Comparison of ENCODE assay signal across 18 cellular contexts in the genomic region with DNA sequence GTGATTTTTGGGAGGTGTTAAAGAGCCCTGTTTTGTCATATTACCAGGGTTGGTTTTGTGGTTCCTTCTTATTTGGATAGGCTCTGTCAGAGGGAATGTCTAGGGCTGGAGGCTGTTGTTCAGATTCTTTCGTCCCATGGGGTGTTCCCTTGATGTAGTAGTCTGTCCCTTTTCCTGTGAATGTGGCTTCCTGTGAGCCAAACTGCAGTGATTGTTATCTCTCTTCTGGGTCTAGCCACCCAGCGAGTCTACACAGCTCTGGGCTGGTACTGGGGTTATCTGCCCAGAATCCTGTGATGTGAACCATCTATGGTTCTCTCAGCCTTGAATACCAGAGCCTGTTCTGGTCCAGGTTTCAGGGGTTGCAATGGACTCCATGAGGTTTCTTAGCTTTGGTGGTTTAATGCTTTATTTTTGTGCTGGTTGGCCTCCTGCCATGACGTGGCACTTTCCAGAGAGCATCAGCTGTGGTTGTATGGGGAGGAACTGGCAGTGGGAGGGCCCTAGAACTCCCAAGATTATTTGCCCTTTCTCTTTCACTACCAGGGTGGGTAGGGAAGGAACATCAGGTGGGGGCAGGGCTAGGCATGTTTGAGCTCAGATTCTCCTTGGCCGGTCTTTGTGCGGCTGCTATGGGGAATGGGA.
DNase-seq lines count a peak whose midpoint lies in the region; FAIRE-seq and TF ChIP-seq lines count a peak whose summit lies in the region.
"Had no signal": no experiment of that assay in that cellular context is flagged by ENCODE, and none has a peak within 500 bp of the region (broad histone marks: within the 10 kb centered on the region; RNA-seq: fewer than 3 reads in every experiment).

No MANE protein-coding gene starts in this region.

- no peak overlapping the region for H3K9ac ChIP-seq in astrocyte (ENCODE audit: low read length)
- H3K9ac ChIP-seq in neuronal stem cell (ENCODE audit: low read depth, low read length, poor library complexity) = no peak overlapping the region

- peak overlapping the region; percentile 43 for H3K27ac Mint-ChIP-seq in astrocyte (ENCODE audit: unreplicated experiment)
- H3K27ac Mint-ChIP-seq: B cell, GM23338, T-cell had no signal

- H3K4me3 ChIP-seq in astrocyte (ENCODE audit: insufficient read depth, low read depth, low read length) (no peak overlapping the region), neuronal stem cell (ENCODE audit: low read length in 2 of 2) (no peak overlapping the region)
- H3K4me3 ChIP-seq: GM23338, SK-N-MC had no signal

- H3K4me1 ChIP-seq in astrocyte (ENCODE audit: insufficient read depth, low read length) (no peaks in the 10 kb centered on the region), neuronal stem cell (ENCODE audit: control insufficient read depth in 2 of 2, insufficient read depth in 1 of 2, low read depth in 1 of 2, low read length in 2 of 2) (no peaks in the 10 kb centered on the region)

- H2BK15ac ChIP-seq in neuronal stem cell (ENCODE audit: low read length) = no peak overlapping the region

- peaks cover 7% of the 10 kb centered on the region for H3K4me1 Mint-ChIP-seq in astrocyte (ENCODE audit: low read depth, unreplicated experiment)
- H3K4me1 Mint-ChIP-seq: B cell; CD4-positive, alpha-beta memory T cell; GM23338; T-cell had no signal

- H2AFZ ChIP-seq in astrocyte (ENCODE audit: low read depth, low read length) (no peak overlapping the region), neuronal stem cell (ENCODE audit: low read length) (no peak overlapping the region)
- H2AFZ ChIP-seq: GM23338 had no signal

- no CpG with 5 or more reads among the region's 5 CpGs for WGBS in neuronal stem cell (ENCODE audit: extremely low coverage in 2 of 2, insufficient read length in 2 of 2, insufficient replicate concordance in 1 of 2), 2 donors

- no peaks in the 10 kb centered on the region for H3K9me3 ChIP-seq in astrocyte (ENCODE audit: insufficient read depth, low read depth, low read length)
- H3K9me3 ChIP-seq in neuronal stem cell (replicated peaks in 1 of 2; ENCODE audit: control insufficient read depth in 2 of 2, insufficient read depth in 1 of 2, low read depth in 1 of 2, low read length in 2 of 2) = peaks cover 2 to 4% of the 10 kb centered on the region in 2 donors

- H4K91ac ChIP-seq in neuronal stem cell (ENCODE audit: low read depth, low read length, poor library complexity) = no peak overlapping the region

- H3K18ac ChIP-seq in neuronal stem cell (ENCODE audit: low read length) = no peak overlapping the region

- H3K4me2 ChIP-seq in astrocyte (ENCODE audit: low read length) (no peak overlapping the region), neuronal stem cell (ENCODE audit: insufficient read depth, low read length, poor library complexity, severe bottlenecking) (no peak overlapping the region)
- H3K4me2 ChIP-seq: GM23338 had no signal

- peak overlapping the region; percentile 5 for H2AK5ac ChIP-seq in neuronal stem cell (ENCODE audit: low read depth, low read length)

- H3K36me3 ChIP-seq in astrocyte (ENCODE audit: insufficient read depth, low read length) (no peaks in the 10 kb centered on the region), neuronal stem cell (replicated peaks in 1 of 2; ENCODE audit: control insufficient read depth in 2 of 2, insufficient read depth in 2 of 2, low read length in 2 of 2) (no peaks in the 10 kb centered on the region)

- H3K14ac ChIP-seq in neuronal stem cell (ENCODE audit: low read length) = no peak overlapping the region

- no peak overlapping the region for H3K23ac ChIP-seq in neuronal stem cell (ENCODE audit: low read depth, low read length, poor library complexity)

- H3K36me3 Mint-ChIP-seq in astrocyte (ENCODE audit: low read depth, unreplicated experiment) = no peaks in the 10 kb centered on the region
- H3K36me3 Mint-ChIP-seq: CD4-positive, alpha-beta memory T cell; T-cell had no signal

- no peaks in the 10 kb centered on the region for H3K27me3 Mint-ChIP-seq in astrocyte (ENCODE audit: low read depth, unreplicated experiment)
- H3K27me3 Mint-ChIP-seq: B cell; CD4-positive, alpha-beta memory T cell had no signal

- H3K79me1 ChIP-seq in neuronal stem cell (ENCODE audit: low read depth, low read length) = no peaks in the 10 kb centered on the region

- TF ChIP-seq CTCF in astrocyte (IDR thresholded peaks at IDR 0.05; ENCODE audit: insufficient read depth, low read depth, low read length) = no peak

- H3K4me3 Mint-ChIP-seq in astrocyte (ENCODE audit: unreplicated experiment) = no peak overlapping the region
- H3K4me3 Mint-ChIP-seq: B cell; CD4-positive, alpha-beta memory T cell; GM23338; T-cell had no signal

- no peak overlapping the region for H3K4ac ChIP-seq in neuronal stem cell (ENCODE audit: low read length)

- H2BK5ac ChIP-seq in neuronal stem cell (ENCODE audit: low read length) = no peak overlapping the region

- peaks cover 17% of the 10 kb centered on the region for H3K9me3 Mint-ChIP-seq in astrocyte (ENCODE audit: unreplicated experiment)

- no peaks in the 10 kb centered on the region for H3K79me2 ChIP-seq in astrocyte (ENCODE audit: insufficient read depth, low read length)

- no peak for FAIRE-seq in astrocyte (lab: Jason Lieb, UNC)
- FAIRE-seq: G401.6, GM12891, GM18507 had no signal

- H2BK12ac ChIP-seq in neuronal stem cell (ENCODE audit: low read length) = no peak overlapping the region

- no peak overlapping the region for H3K27ac ChIP-seq in astrocyte (ENCODE audit: low read depth, low read length)
- no peak overlapping the region for H3K27ac ChIP-seq in neuronal stem cell (replicated peaks; ENCODE audit: low read length)
- H3K27ac ChIP-seq: SK-N-MC had no signal

- DNase-seq in ELF-1 (ENCODE audit: low read depth, low spot score) = peak; percentile 24
- peak; percentile 29 for DNase-seq in M059J (ENCODE audit: low read depth)
- no peak for DNase-seq in astrocyte (ENCODE audit: low read depth)
- no peak for DNase-seq in neuronal stem cell (ENCODE audit: low spot score)
- no peak for DNase-seq in effector CD8-positive, alpha-beta T cell (lab: John Stamatoyannopoulos, UW)
- no peak for DNase-seq in putamen (ENCODE audit: low spot score)
- DNase-seq in NCI-H1092 (lab: John Stamatoyannopoulos, UW) = no peak
- DNase-seq: CD4-positive, alpha-beta memory T cell; NCI-H1436; NCI-H2029 treated with DMSO at 0.1 percent for 48 hours; NCI-H774; T-cell had no signal

- no peak overlapping the region for H2BK120ac ChIP-seq in neuronal stem cell (ENCODE audit: low read depth, low read length)

- H3K27me3 ChIP-seq in astrocyte (ENCODE audit: insufficient read depth, low read length) (no peaks in the 10 kb centered on the region), neuronal stem cell (ENCODE audit: control insufficient read depth in 3 of 3, insufficient read depth in 3 of 3, low read depth in 1 of 3, low read length in 3 of 3) (no peaks in the 10 kb centered on the region)

- H4K20me1 ChIP-seq in astrocyte (ENCODE audit: insufficient read depth, low read length) = no peaks in the 10 kb centered on the region

- H4K8ac ChIP-seq in neuronal stem cell (ENCODE audit: low read depth, low read length) = no peak overlapping the region

Comparison
In these comparisons a context has a peak if more than half of its experiments do, and no peak if none do; other contexts are left out.
1. DNase-seq: peak in ELF-1 (single experiment) and M059J (single experiment); none in astrocyte (single experiment), neuronal stem cell (single experiment), effector CD8-positive, alpha-beta T cell (single experiment), putamen (single experiment) and NCI-H1092 (single experiment).